ENCODE assay signal across 32 cellular contexts in the genomic region with DNA sequence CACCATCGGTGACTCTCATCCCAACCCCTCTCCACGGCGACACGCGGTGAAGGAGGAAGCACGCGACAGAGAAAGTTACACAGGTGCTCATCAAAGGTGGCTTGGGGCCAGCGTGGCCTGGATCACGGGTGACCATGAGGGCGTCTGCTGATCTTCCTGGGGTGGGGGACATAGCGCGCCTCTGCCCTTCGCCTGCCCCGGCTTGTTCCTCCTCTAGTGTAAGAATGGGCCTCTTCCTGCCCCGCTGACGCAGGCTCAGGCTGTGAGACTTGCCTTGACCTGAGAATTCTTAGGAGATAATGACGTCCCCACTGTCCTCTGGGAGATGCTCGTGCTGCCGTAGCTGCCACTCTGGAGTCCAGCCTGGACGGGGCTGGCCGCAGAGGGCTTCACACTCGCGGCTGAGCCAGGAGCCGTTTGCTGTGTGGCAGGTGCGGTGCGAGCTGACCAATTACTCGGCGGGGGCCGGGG. TPM values are rescaled to one million over a fixed set of nuclear protein-coding genes. Genes with fewer than 3 reads are reported as not detected.
"Had no signal": no experiment of that assay in that cellular context is flagged by ENCODE, and none has a peak within 500 bp of the region (broad histone marks: within the 10 kb centered on the region; RNA-seq: fewer than 3 reads in every experiment).

No MANE protein-coding gene starts in this region.

- H3K36me3 Mint-ChIP-seq: activated CD4-positive, alpha-beta memory T cell treated with anti-CD3 and anti-CD28 coated beads for 36 hours; natural killer cell had no signal

- H3K4me1 Mint-ChIP-seq: activated CD4-positive, alpha-beta T cell treated with anti-CD3 and anti-CD28 coated beads, Interleukin-2, amount 10 ng/mL, durations not matched to agents 24 days and 14 days; activated T-helper 17 cell treated with anti-CD3 and anti-CD28 coated beads, Interleukin-2, amount 50 U/mL, for 72 hours had no signal

- H3K4me3 Mint-ChIP-seq: activated CD4-positive, alpha-beta memory T cell treated with anti-CD3 and anti-CD28 coated beads for 36 hours; activated CD4-positive, alpha-beta T cell treated with anti-CD3 and anti-CD28 coated beads, Interleukin-2, amount 10 ng/mL, durations not matched to agents 24 days and 14 days; activated T-cell treated with anti-CD3 and anti-CD28 coated beads, Interleukin-2, amount 50 U/mL, for 4 hours; activated T-helper 17 cell treated with anti-CD3 and anti-CD28 coated beads, Interleukin-2, amount 50 U/mL, for 72 hours; dendritic cell treated with granulocyte-macrophage colony-stimulating factor and Interleukin-4, amounts not matched to agents 40 ng/mL and 50 ng/mL, for 4 days; endodermal cell; natural killer cell; T-helper 1 cell treated with Interleukin-12 subunit alpha and Interleukin-12 subunit beta and Interleukin-4 antibody, amounts not matched to agents 30 μg/mL and 1 μg/mL, for 36 hours had no signal

- H3K27ac ChIP-seq: esophagus muscularis mucosa, heart right ventricle, lower lobe of right lung, sigmoid colon, suprapubic skin, tibial artery, upper lobe of right lung, VCaP had no signal

- H3K4me1 ChIP-seq: upper lobe of right lung had no signal

- H3K9me3 Mint-ChIP-seq: activated CD4-positive, alpha-beta T cell treated with anti-CD3 and anti-CD28 coated beads, Interleukin-2, amount 10 ng/mL, durations not matched to agents 24 days and 14 days; activated T-cell treated with anti-CD3 and anti-CD28 coated beads, Interleukin-2, amount 50 U/mL, for 4 hours; activated T-helper 17 cell treated with anti-CD3 and anti-CD28 coated beads, Interleukin-2, amount 50 U/mL, for 72 hours; T-helper 1 cell treated with Interleukin-12 subunit alpha and Interleukin-12 subunit beta and Interleukin-4 antibody, amounts not matched to agents 30 μg/mL and 1 μg/mL, for 36 hours had no signal

- DNase-seq: activated CD4-positive, alpha-beta memory T cell treated with anti-CD3 and anti-CD28 coated beads for 36 hours; activated CD4-positive, alpha-beta T cell treated with anti-CD3 and anti-CD28 coated beads, Interleukin-2, amount 10 ng/mL, durations not matched to agents 24 days and 14 days; activated gamma-delta T cell treated with Interleukin-2 at 50 U/mL for 16 hours; activated naive CD4-positive, alpha-beta T cell treated with anti-CD3 and anti-CD28 coated beads, Interleukin-2, amount 50 U/mL, for 16 hours; activated T-cell treated with anti-CD3 and anti-CD28 coated beads, Interleukin-2, amount 50 U/mL, for 4 hours; amniotic stem cell; central memory CD4-positive, alpha-beta T cell; endodermal cell; foreskin melanocyte; heart right ventricle; kidney glomerular epithelial cell; lower lobe of right lung; mesenchymal stem cell; natural killer cell; sigmoid colon; small intestine; stimulated activated CD4-positive, alpha-beta T cell treated with anti-CD3 and anti-CD28 coated beads, Interleukin-2, amount 100 ng/mL, for 24 hours; stimulated activated naive CD4-positive, alpha-beta T cell; T-helper 9 cell; tibial artery; upper lobe of right lung had no signal

- H3K4me3 ChIP-seq: esophagus muscularis mucosa, heart right ventricle, lower lobe of right lung, sigmoid colon, suprapubic skin, tibial artery, upper lobe of right lung had no signal

- ATAC-seq: activated T-cell treated with anti-CD3 and anti-CD28 coated beads, Interleukin-2, amount 50 U/mL, for 4 hours; activated T-helper 17 cell treated with anti-CD3 and anti-CD28 coated beads, Interleukin-2, amount 50 U/mL, for 72 hours; heart right ventricle; left lobe of liver; lower lobe of right lung; natural killer cell; upper lobe of right lung had no signal

- FAIRE-seq: small intestine, TTC549 had no signal

- H3K36me3 ChIP-seq: esophagus muscularis mucosa, heart right ventricle, lower lobe of right lung, sigmoid colon, suprapubic skin, tibial artery, upper lobe of right lung had no signal

- H3K9me3 ChIP-seq: esophagus muscularis mucosa, heart right ventricle, lower lobe of right lung, sigmoid colon, suprapubic skin, tibial artery, upper lobe of right lung had no signal

- H3K27ac Mint-ChIP-seq: activated CD4-positive, alpha-beta memory T cell treated with anti-CD3 and anti-CD28 coated beads for 36 hours; activated CD4-positive, alpha-beta T cell treated with anti-CD3 and anti-CD28 coated beads, Interleukin-2, amount 10 ng/mL, durations not matched to agents 24 days and 14 days; activated T-helper 17 cell treated with anti-CD3 and anti-CD28 coated beads, Interleukin-2, amount 50 U/mL, for 72 hours; dendritic cell treated with granulocyte-macrophage colony-stimulating factor and Interleukin-4, amounts not matched to agents 40 ng/mL and 50 ng/mL, for 4 days; endodermal cell; natural killer cell; T-helper 1 cell treated with Interleukin-12 subunit alpha and Interleukin-12 subunit beta and Interleukin-4 antibody, amounts not matched to agents 30 μg/mL and 1 μg/mL, for 36 hours had no signal

RNA-seq across cellular contexts. Expression of gene TMEM52, which starts 39.0 kb away (rescaled TPM):
- total RNA-seq: osteoblast had no signal

RNA-seq across cellular contexts. Expression of gene CALML6, which starts 43.0 kb away (rescaled TPM):
- total RNA-seq: activated CD4-positive, alpha-beta T cell treated with anti-CD3 and anti-CD28 coated beads, Interleukin-2, amount 10 ng/mL, durations not matched to agents 24 days and 14 days; esophagus muscularis mucosa; lower lobe of right lung; mononuclear cell had no signal

RNA-seq across cellular contexts. Expression of gene CFAP74, which starts 45.5 kb away (rescaled TPM):
- total RNA-seq: activated CD4-positive, alpha-beta memory T cell treated with anti-CD3 and anti-CD28 coated beads for 36 hours; activated CD4-positive, alpha-beta T cell treated with anti-CD3 and anti-CD28 coated beads, Interleukin-2, amount 10 ng/mL, durations not matched to agents 24 days and 14 days; activated T-cell treated with anti-CD3 and anti-CD28 coated beads, Interleukin-2, amount 50 U/mL, for 4 hours; activated T-helper 17 cell treated with anti-CD3 and anti-CD28 coated beads, Interleukin-2, amount 50 U/mL, for 72 hours; esophagus muscularis mucosa; glomerular endothelial cell; heart right ventricle; natural killer cell; osteoblast; suprapubic skin had no signal
